In genomic region chr19:55340784-55341147, GRCh38 we compare ENCODE assay signal across 2 cellular contexts.
TF ChIP-seq lines count a peak whose summit lies in the region.

No MANE protein-coding gene starts in this region.

TF ChIP-seq in IMR-90, 13 proteins besides CTCF, POLR2A, EP300 and RAD21:
- TF ChIP-seq MAFK (IDR thresholded peaks at IDR 0.05; ENCODE audit: low read depth, low read length) = no peak
- peak; percentile 9; the same call in 1 of the 2 replicates for TF ChIP-seq MAZ (IDR thresholded peaks at IDR 0.05; ENCODE audit: borderline replicate concordance, low read depth, low read length)

TF ChIP-seq in liver, 16 proteins besides CTCF, POLR2A, EP300 and RAD21:
- TF ChIP-seq HNF4G (IDR thresholded peaks at IDR 0.05) (no peak), HNF4A (conservative IDR thresholded peaks at IDR 0.05) (no peak), FOXA1 (IDR thresholded peaks at IDR 0.05) (no peak), RXRA (IDR thresholded peaks at IDR 0.05) (no peak), SP1 (IDR thresholded peaks at IDR 0.05) (no peak), REST (IDR thresholded peaks at IDR 0.05) (no peak), GABPA (IDR thresholded peaks at IDR 0.05 in 1 of 2, conservative IDR thresholded peaks at IDR 0.05 in 1 of 2) (no peak)
